In genomic region chr16:11914759-11915643, GRCh38 we compare ENCODE assay signal across 8 cellular contexts. TPM values are rescaled to one million over a fixed set of nuclear protein-coding genes. Genes with fewer than 3 reads are reported as not detected.
A peak's percentile ranks its signal among the peaks of the same experiment; 100 is the strongest.
DNase-seq lines count a peak whose midpoint lies in the region; ATAC-seq and TF ChIP-seq lines count a peak whose summit lies in the region.

No MANE protein-coding gene starts in this region.

- peaks cover 56% of the 10 kb centered on the region for H3K79me2 ChIP-seq in SU-DHL-6 (ENCODE audit: insufficient read depth, low read length)
- H3K79me2 ChIP-seq in hepatocyte = peaks cover 49% of the 10 kb centered on the region

- peak overlapping the region; percentile 73 for H3K9ac ChIP-seq in SU-DHL-6 (ENCODE audit: low read length)

- H4K20me1 ChIP-seq in SU-DHL-6 (ENCODE audit: low read depth, low read length) (peaks cover 27% of the 10 kb centered on the region; the same call in 1 of the 2 replicates), hepatocyte (ENCODE audit: insufficient read depth, poor library complexity, severe bottlenecking) (peaks cover 45% of the 10 kb centered on the region)

- H3K9me3 ChIP-seq in SU-DHL-6 (ENCODE audit: insufficient read depth, low read length) (no peaks in the 10 kb centered on the region), hepatocyte (ENCODE audit: low read depth) (no peaks in the 10 kb centered on the region)

- H3K4me3 ChIP-seq in SU-DHL-6 (ENCODE audit: insufficient read depth, low read length, poor library complexity, severe bottlenecking) (peak overlapping the region; percentile 77), hepatocyte (peak overlapping the region; percentile 87), retinal pigment epithelial cell (ENCODE audit: low read length) (peak overlapping the region; percentile 83)

- H3K27ac ChIP-seq in SU-DHL-6 (ENCODE audit: low read depth, low read length) = peak overlapping the region; percentile 49
- H3K27ac ChIP-seq in angular gyrus (ENCODE audit: low read depth, low read length) = peak overlapping the region; percentile 78
- H3K27ac ChIP-seq in hepatocyte = peak overlapping the region; percentile 95

- TF ChIP-seq CTCF in SU-DHL-6 (IDR thresholded peaks at IDR 0.05; ENCODE audit: insufficient read depth, low read length, poor library complexity, severe bottlenecking) (no peak), hepatocyte (IDR thresholded peaks at IDR 0.05; ENCODE audit: poor library complexity) (no peak), retinal pigment epithelial cell (conservative IDR thresholded peaks at IDR 0.05; ENCODE audit: low read depth, low read length) (no peak)

- ATAC-seq in GM18909 (IDR thresholded peaks at IDR 0.05; ENCODE audit: poor library complexity, unreplicated experiment) = peak; percentile 36
- peak; percentile 29 for ATAC-seq in HG03159 (IDR thresholded peaks at IDR 0.05; ENCODE audit: unreplicated experiment)

- DNase-seq in AG20443 (ENCODE audit: low spot score) (peak; percentile 73), hepatocyte (ENCODE audit: low spot score) (peak; percentile 72), retinal pigment epithelial cell (ENCODE audit: low read depth) (no peak), Ammon's horn (ENCODE audit: low spot score) (no peak)

- H3K27me3 ChIP-seq in SU-DHL-6 (ENCODE audit: low read length) (no peaks in the 10 kb centered on the region), hepatocyte (no peaks in the 10 kb centered on the region)

- 1% methylated on average over 56 of the region's 97 CpGs for WGBS in hepatocyte (ENCODE audit: low lambda C conversion rate, missing lambda C conversion rate)

- H3K9me2 ChIP-seq in SU-DHL-6 (replicated peaks; ENCODE audit: insufficient read depth, low read length) (no peaks in the 10 kb centered on the region), hepatocyte (replicated peaks; ENCODE audit: insufficient read depth) (no peaks in the 10 kb centered on the region)

- H3F3A ChIP-seq in SU-DHL-6 (ENCODE audit: insufficient read depth) = no peaks in the 10 kb centered on the region

- H3K4me1 ChIP-seq in hepatocyte (ENCODE audit: insufficient read depth) = peaks cover 29% of the 10 kb centered on the region

- H3K4me2 ChIP-seq in SU-DHL-6 (ENCODE audit: low read depth, low read length, poor library complexity, severe bottlenecking) (peak overlapping the region; percentile 92), hepatocyte (peak overlapping the region; percentile 84)

- 0 out of 2 replicates have a peak, but pooled peaks cover 4% of the 10 kb centered on the region for H3K36me3 ChIP-seq in SU-DHL-6 (ENCODE audit: low read length)
- H3K36me3 ChIP-seq in hepatocyte (replicated peaks; ENCODE audit: insufficient read depth, low read depth) = no peaks in the 10 kb centered on the region

- H2AFZ ChIP-seq in SU-DHL-6 (ENCODE audit: low read depth, low read length, severe bottlenecking) (no peak overlapping the region), hepatocyte (peak overlapping the region; percentile 62)

RNA-seq across cellular contexts. Expression of gene GSPT1, which starts 0.8 kb away (rescaled TPM):
- 79.2 and 83.8 TPM in 2 replicates for total RNA-seq in hepatocyte
- 105 and 109 TPM in 2 replicates for polyA plus RNA-seq in hepatocyte

RNA-seq across cellular contexts. Expression of gene NPIPB2, which starts 26.8 kb away (rescaled TPM):
- 5.5 and 5.8 TPM in 2 replicates for total RNA-seq in hepatocyte
- 12.2 and 15.4 TPM in 2 replicates for polyA plus RNA-seq in hepatocyte

RNA-seq across cellular contexts. Expression of gene TNFRSF17, which starts 50.0 kb away (rescaled TPM):
- total RNA-seq in hepatocyte = not detected in 2 replicates
- polyA plus RNA-seq in hepatocyte = not detected in 2 replicates

Comparison
In these comparisons a context has a peak if more than half of its experiments do, and no peak if none do; other contexts are left out.
1. DNase-seq: peak in AG20443 (single experiment) and hepatocyte (single experiment); none in retinal pigment epithelial cell (single experiment) and Ammon's horn (single experiment).
2. Peak in every context shown above with its lines, with median percentiles within 50 percentile points of each other: H3K27ac ChIP-seq and H3K4me3 ChIP-seq.